34 cellular contexts compared by ENCODE assay signal in genomic region chr12:45203767-45204166, GRCh38.
"Had no signal": no experiment of that assay in that cellular context is flagged by ENCODE, and none has a peak within 500 bp of the region (broad histone marks: within the 10 kb centered on the region; RNA-seq: fewer than 3 reads in every experiment).

No MANE protein-coding gene starts in this region.

- ATAC-seq: activated CD8-positive, alpha-beta T cell treated with anti-CD3 and anti-CD28 coated beads for 36 hours; activated naive CD4-positive, alpha-beta T cell treated with anti-CD3 and anti-CD28 coated beads, Interleukin-2, amount 50 U/mL, for 72 hours; activated naive CD8-positive, alpha-beta T cell treated with anti-CD3 and anti-CD28 coated beads, Interleukin-2, amount 50 U/mL, for 24 hours; body of pancreas; PC-3 had no signal

- H3K27ac Mint-ChIP-seq: activated CD4-positive, alpha-beta T cell treated with anti-CD3 and anti-CD28 coated beads, Interleukin-2, amount 10 ng/mL, durations not matched to agents 24 days and 14 days; activated CD8-positive, alpha-beta T cell treated with anti-CD3 and anti-CD28 coated beads for 36 hours; activated naive CD4-positive, alpha-beta T cell treated with anti-CD3 and anti-CD28 coated beads, Interleukin-2, amount 50 U/mL, for 72 hours; activated naive CD8-positive, alpha-beta T cell treated with anti-CD3 and anti-CD28 coated beads, Interleukin-2, amount 50 U/mL, for 24 hours; activated T-helper 2 cell treated with anti-CD3 and anti-CD28 coated beads, Interferon-gamma antibody, Interleukin-2, Interleukin-4, amounts not matched to agents 10 μg/mL and 5 μg/mL and 100 μg/mL, durations not matched to agents 14 hours and 24 hours and 36 hours; T-helper 1 cell treated with Interleukin-12 subunit alpha and Interleukin-12 subunit beta and Interleukin-4 antibody, amounts not matched to agents 30 μg/mL and 1 μg/mL, for 36 hours; T-helper 2 cell treated with Interferon-gamma antibody and Interleukin-4, amounts not matched to agents 5 μg/mL and 100 μg/mL, for 36 hours had no signal

- H3K27me3 Mint-ChIP-seq: activated CD4-positive, alpha-beta T cell treated with anti-CD3 and anti-CD28 coated beads, Interleukin-2, amount 10 ng/mL, durations not matched to agents 24 days and 14 days; activated CD8-positive, alpha-beta T cell treated with anti-CD3 and anti-CD28 coated beads for 36 hours; activated naive CD8-positive, alpha-beta T cell treated with anti-CD3 and anti-CD28 coated beads, Interleukin-2, amount 50 U/mL, for 24 hours had no signal

- H3K9me3 Mint-ChIP-seq: activated CD4-positive, alpha-beta T cell treated with anti-CD3 and anti-CD28 coated beads, Interleukin-2, amount 10 ng/mL, durations not matched to agents 24 days and 14 days; activated CD8-positive, alpha-beta T cell treated with anti-CD3 and anti-CD28 coated beads for 36 hours; activated naive CD4-positive, alpha-beta T cell treated with anti-CD3 and anti-CD28 coated beads, Interleukin-2, amount 50 U/mL, for 72 hours; activated naive CD8-positive, alpha-beta T cell treated with anti-CD3 and anti-CD28 coated beads, Interleukin-2, amount 50 U/mL, for 24 hours; activated T-helper 2 cell treated with anti-CD3 and anti-CD28 coated beads, Interferon-gamma antibody, Interleukin-2, Interleukin-4, amounts not matched to agents 10 μg/mL and 5 μg/mL and 100 μg/mL, durations not matched to agents 14 hours and 24 hours and 36 hours; T-helper 1 cell treated with Interleukin-12 subunit alpha and Interleukin-12 subunit beta and Interleukin-4 antibody, amounts not matched to agents 30 μg/mL and 1 μg/mL, for 36 hours; T-helper 2 cell treated with Interferon-gamma antibody and Interleukin-4, amounts not matched to agents 5 μg/mL and 100 μg/mL, for 36 hours had no signal

- FAIRE-seq: astrocyte, TTC549 had no signal

- H3K36me3 ChIP-seq: breast epithelium, Peyer's patch, SJSA1 had no signal

- DNase-seq: activated CD4-positive, alpha-beta T cell treated with anti-CD3 and anti-CD28 coated beads, Interleukin-2, amount 10 ng/mL, durations not matched to agents 24 days and 14 days; activated CD4-positive, alpha-beta T cell treated with anti-CD3 and anti-CD28 coated beads, Interleukin-2, amount 50 U/mL, for 4 hours; activated CD8-positive, alpha-beta T cell treated with anti-CD3 and anti-CD28 coated beads for 36 hours; activated gamma-delta T cell; activated naive CD4-positive, alpha-beta T cell treated with Interleukin-2 at 50 U/mL for 16 hours; activated naive CD8-positive, alpha-beta T cell treated with anti-CD3 and anti-CD28 coated beads, Interleukin-2, amount 50 U/mL, for 24 hours; activated T-cell treated with anti-CD3 and anti-CD28 coated beads, Interleukin-2, amount 50 U/mL, for 1 hour; amygdala; body of pancreas; cerebellar nuclear complex; NCI-H1092 treated with DMSO at 0.1 percent for 48 hours; NCI-H1417; NCI-H146; NCI-H187; NCI-H2029 treated with DMSO at 0.1 percent for 48 hours; NCI-H2107; NCI-H2171; NCI-H510A; NCI-H526; NCI-H748 treated with DMSO at 0.1 percent for 48 hours; NK-92 treated with Interleukin-12 subunit alpha and Interleukin-12 subunit beta, amount 100 ng/mL, for 24 hours; PC-3; Peyer's patch; RPMI8226; SHP77 treated with DMSO at 0.1 percent for 48 hours; SK-N-SH had no signal

- H3K36me3 Mint-ChIP-seq: activated naive CD4-positive, alpha-beta T cell treated with anti-CD3 and anti-CD28 coated beads, Interleukin-2, amount 50 U/mL, for 72 hours had no signal

- H3K4me1 ChIP-seq: body of pancreas, breast epithelium, Peyer's patch had no signal

- H3K9ac ChIP-seq: SK-N-SH had no signal

- H3K27me3 ChIP-seq: body of pancreas, breast epithelium, Peyer's patch, SJSA1 had no signal

- H3K9me3 ChIP-seq: body of pancreas, breast epithelium, Peyer's patch, SJSA1, SK-N-SH had no signal

- H3K27ac ChIP-seq: body of pancreas, breast epithelium, Peyer's patch, SJSA1 had no signal

- H3K4me3 ChIP-seq: body of pancreas, breast epithelium, Peyer's patch, SJSA1 had no signal

- H3K4me3 Mint-ChIP-seq: activated CD4-positive, alpha-beta T cell treated with anti-CD3 and anti-CD28 coated beads, Interleukin-2, amount 10 ng/mL, durations not matched to agents 24 days and 14 days; activated CD8-positive, alpha-beta T cell treated with anti-CD3 and anti-CD28 coated beads for 36 hours; activated naive CD8-positive, alpha-beta T cell treated with anti-CD3 and anti-CD28 coated beads, Interleukin-2, amount 50 U/mL, for 24 hours; T-helper 1 cell treated with Interleukin-12 subunit alpha and Interleukin-12 subunit beta and Interleukin-4 antibody, amounts not matched to agents 30 μg/mL and 1 μg/mL, for 36 hours; T-helper 2 cell treated with Interferon-gamma antibody and Interleukin-4, amounts not matched to agents 5 μg/mL and 100 μg/mL, for 36 hours had no signal

- H3K4me2 ChIP-seq: SK-N-SH had no signal
